ENCODE assay signal across 1 cellular context in genomic region chr22:50216161-50216683, GRCh38.
TF ChIP-seq lines count a peak whose summit lies in the region.

No MANE protein-coding gene starts in this region.

TF ChIP-seq in HEK293, 187 proteins besides CTCF, POLR2A, EP300 and RAD21 (continued from another document):
- TF ChIP-seq HIC1 (tag by site-specific recombination; IDR thresholded peaks at IDR 0.05) = peak; percentile 34; the same call in 1 of the 2 replicates
